Comparison of ENCODE assay signal across 8 cellular contexts in genomic region chr2:219402665-219403515, GRCh38. TPM values are rescaled to one million over a fixed set of nuclear protein-coding genes. Genes with fewer than 3 reads are reported as not detected.
DNase-seq lines count a peak whose midpoint lies in the region; ATAC-seq and TF ChIP-seq lines count a peak whose summit lies in the region.

No MANE protein-coding gene starts in this region.

- peak overlapping the region; percentile 6 for H3K27ac Mint-ChIP-seq in mesothelial cell of epicardium

- DNase-seq in AG04450 (ENCODE audit: low read depth, low spot score) (peak; percentile 78), NCI-H82 (lab: John Stamatoyannopoulos, UW) (peak; percentile 94), mesothelial cell of epicardium (ENCODE audit: low spot score in 2 of 2, unreplicated experiment in 2 of 2) (peak in 1 of 2 experiments; percentile 75)
- peak; percentile 51 to 62 for DNase-seq in activated CD4-positive, alpha-beta T cell treated with anti-CD3 and anti-CD28 coated beads, Interleukin-2, amount 50 U/mL, for 48 hours
- DNase-seq in effector CD8-positive, alpha-beta T cell (lab: John Stamatoyannopoulos, UW) = peak; percentile 47
- peak; percentile 22 for DNase-seq in stimulated activated CD8-positive, alpha-beta memory T cell treated with anti-CD3 and anti-CD28 coated beads, Interleukin-4, amount 100 ng/mL, for 24 hours (ENCODE audit: low read depth)

- H3K27me3 Mint-ChIP-seq in mesothelial cell of epicardium (ENCODE audit: low read depth) = no peaks in the 10 kb centered on the region

- H3K4me1 Mint-ChIP-seq in mesothelial cell of epicardium = peaks cover 53% of the 10 kb centered on the region

- no peak overlapping the region for H3K4me3 ChIP-seq in AG04450 (ENCODE audit: low read depth, low read length)

- POLR2A ChIA-PET in AG04450 (lab: Yijun Ruan, JAX) = interaction anchor here (0.6 to 1.8 kb wide), 4 partner anchors 53 to 149 kb away, joined by 4 to 5 read pairs (median 4); partner anchors contain the start of gene GMPPA

- ATAC-seq in GM18517 (IDR thresholded peaks at IDR 0.05; ENCODE audit: unreplicated experiment) (peak; percentile 59), HG03442 (IDR thresholded peaks at IDR 0.05; ENCODE audit: unreplicated experiment) (peak; percentile 77)

- H3K9me3 ChIP-seq in AG04450 (ENCODE audit: control insufficient read depth, insufficient read depth, low read length) = no peaks in the 10 kb centered on the region

- CTCF ChIA-PET in AG04450 (lab: Charles Lee) = interaction anchor here (0.6 to 7.0 kb wide), 48 partner anchors 10 to 283 kb away, joined by 3 to 270 read pairs (median 5); partner anchors contain the start of genes ASIC4 and DNPEP

- H3K36me3 Mint-ChIP-seq in mesothelial cell of epicardium = no peaks in the 10 kb centered on the region

- H3K27ac ChIP-seq in AG04450 (ENCODE audit: low read depth, low read length) = no peak overlapping the region

- no peak overlapping the region for H3K4me3 Mint-ChIP-seq in mesothelial cell of epicardium

- TF ChIP-seq CTCF in AG04450 (IDR thresholded peaks at IDR 0.05; ENCODE audit: low read depth, low read length) (peak; percentile 96), mesothelial cell of epicardium (IDR thresholded peaks at IDR 0.05; ENCODE audit: unreplicated experiment) (peak; percentile 80)

- H3K9me3 Mint-ChIP-seq in mesothelial cell of epicardium = no peaks in the 10 kb centered on the region

- no peaks in the 10 kb centered on the region for H3K27me3 ChIP-seq in AG04450 (ENCODE audit: control insufficient read depth, insufficient read depth, low read length)

RNA-seq across cellular contexts. Expression of gene DNPEP, which starts 15.2 kb away (rescaled TPM):
- polyA plus RNA-seq in AG04450 (2011; rRNA removed) = 41.5 and 71.2 TPM in 2 replicates
- 48.2 and 81.9 TPM in 2 replicates for polyA minus RNA-seq in AG04450 (2011; rRNA and poly(A)+ RNA removed)
- 73.2 to 85.1 TPM (median 77.1 TPM) in 3 replicates for total RNA-seq in mesothelial cell of epicardium

RNA-seq across cellular contexts. Expression of gene DES, which starts 15.3 kb away (rescaled TPM):
- polyA plus RNA-seq in AG04450 (2011; rRNA removed) = 19.8 and 24.9 TPM in 2 replicates
- polyA minus RNA-seq in AG04450 (2011; rRNA and poly(A)+ RNA removed) = 40.7 and 49.5 TPM in 2 replicates
- total RNA-seq in mesothelial cell of epicardium = 33.0 to 38.5 TPM (median 37.0 TPM) in 3 replicates

RNA-seq across cellular contexts. Expression of gene SPEG, which starts 31.8 kb away (rescaled TPM):
- polyA plus RNA-seq in AG04450 (2011; rRNA removed) = 28.0 and 32.8 TPM in 2 replicates
- polyA minus RNA-seq in AG04450 (2011; rRNA and poly(A)+ RNA removed) = 24.5 and 38.3 TPM in 2 replicates
- total RNA-seq in mesothelial cell of epicardium = 95.4 to 97.7 TPM (median 97.7 TPM) in 3 replicates
